In genomic region chr3:66525771-66526170, GRCh38 we compare ENCODE assay signal across 8 cellular contexts.
"Had no signal": no experiment of that assay in that cellular context is flagged by ENCODE, and none has a peak within 500 bp of the region (broad histone marks: within the 10 kb centered on the region; RNA-seq: fewer than 3 reads in every experiment).

No MANE protein-coding gene starts in this region.

- H3K4me3 Mint-ChIP-seq: GM23338, H9 had no signal

- H3K4me3 ChIP-seq: GM23338 had no signal

- H3K9ac ChIP-seq: KMS-11 had no signal

- ATAC-seq: GM23338 had no signal

- H3K9me3 Mint-ChIP-seq: GM23338 had no signal

- DNase-seq: H9, HCEC 1CT, KBM-7 had no signal

- H3K4me2 ChIP-seq: GM23338, KMS-11 had no signal

- H2AFZ ChIP-seq: GM23338 had no signal

- H3K27ac Mint-ChIP-seq: GM23338, H9 had no signal

- H3K27ac ChIP-seq: KMS-11 had no signal

- FAIRE-seq: H1, H54, HTR-8/SVneo had no signal
